ENCODE assay signal across 1 cellular context in the genomic region with DNA sequence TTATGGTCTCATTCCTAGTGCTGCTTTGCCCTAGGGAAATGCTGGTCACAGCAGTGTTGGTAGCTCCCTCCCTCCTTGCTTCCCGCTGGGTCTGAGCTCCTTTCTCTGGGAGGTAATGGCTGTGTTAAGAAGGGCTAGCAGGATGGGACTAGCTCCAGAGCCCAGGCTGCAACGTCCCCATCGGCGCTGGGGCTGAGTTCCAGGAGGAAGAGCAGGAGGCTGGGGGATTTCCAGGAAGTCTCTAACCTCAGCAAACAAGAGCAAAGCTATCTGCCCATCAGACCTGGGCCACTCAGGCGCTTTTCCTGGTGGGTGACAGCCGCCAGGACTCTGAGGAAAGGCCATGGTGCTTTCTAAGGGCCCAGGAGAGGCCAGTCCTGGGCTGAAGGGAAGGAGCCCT.
TF ChIP-seq lines count a peak whose summit lies in the region.

No MANE protein-coding gene starts in this region.

TF ChIP-seq in GM23338, 12 proteins besides CTCF, POLR2A, EP300 and RAD21 (continued from another document):
- TF ChIP-seq, protein P1, sequence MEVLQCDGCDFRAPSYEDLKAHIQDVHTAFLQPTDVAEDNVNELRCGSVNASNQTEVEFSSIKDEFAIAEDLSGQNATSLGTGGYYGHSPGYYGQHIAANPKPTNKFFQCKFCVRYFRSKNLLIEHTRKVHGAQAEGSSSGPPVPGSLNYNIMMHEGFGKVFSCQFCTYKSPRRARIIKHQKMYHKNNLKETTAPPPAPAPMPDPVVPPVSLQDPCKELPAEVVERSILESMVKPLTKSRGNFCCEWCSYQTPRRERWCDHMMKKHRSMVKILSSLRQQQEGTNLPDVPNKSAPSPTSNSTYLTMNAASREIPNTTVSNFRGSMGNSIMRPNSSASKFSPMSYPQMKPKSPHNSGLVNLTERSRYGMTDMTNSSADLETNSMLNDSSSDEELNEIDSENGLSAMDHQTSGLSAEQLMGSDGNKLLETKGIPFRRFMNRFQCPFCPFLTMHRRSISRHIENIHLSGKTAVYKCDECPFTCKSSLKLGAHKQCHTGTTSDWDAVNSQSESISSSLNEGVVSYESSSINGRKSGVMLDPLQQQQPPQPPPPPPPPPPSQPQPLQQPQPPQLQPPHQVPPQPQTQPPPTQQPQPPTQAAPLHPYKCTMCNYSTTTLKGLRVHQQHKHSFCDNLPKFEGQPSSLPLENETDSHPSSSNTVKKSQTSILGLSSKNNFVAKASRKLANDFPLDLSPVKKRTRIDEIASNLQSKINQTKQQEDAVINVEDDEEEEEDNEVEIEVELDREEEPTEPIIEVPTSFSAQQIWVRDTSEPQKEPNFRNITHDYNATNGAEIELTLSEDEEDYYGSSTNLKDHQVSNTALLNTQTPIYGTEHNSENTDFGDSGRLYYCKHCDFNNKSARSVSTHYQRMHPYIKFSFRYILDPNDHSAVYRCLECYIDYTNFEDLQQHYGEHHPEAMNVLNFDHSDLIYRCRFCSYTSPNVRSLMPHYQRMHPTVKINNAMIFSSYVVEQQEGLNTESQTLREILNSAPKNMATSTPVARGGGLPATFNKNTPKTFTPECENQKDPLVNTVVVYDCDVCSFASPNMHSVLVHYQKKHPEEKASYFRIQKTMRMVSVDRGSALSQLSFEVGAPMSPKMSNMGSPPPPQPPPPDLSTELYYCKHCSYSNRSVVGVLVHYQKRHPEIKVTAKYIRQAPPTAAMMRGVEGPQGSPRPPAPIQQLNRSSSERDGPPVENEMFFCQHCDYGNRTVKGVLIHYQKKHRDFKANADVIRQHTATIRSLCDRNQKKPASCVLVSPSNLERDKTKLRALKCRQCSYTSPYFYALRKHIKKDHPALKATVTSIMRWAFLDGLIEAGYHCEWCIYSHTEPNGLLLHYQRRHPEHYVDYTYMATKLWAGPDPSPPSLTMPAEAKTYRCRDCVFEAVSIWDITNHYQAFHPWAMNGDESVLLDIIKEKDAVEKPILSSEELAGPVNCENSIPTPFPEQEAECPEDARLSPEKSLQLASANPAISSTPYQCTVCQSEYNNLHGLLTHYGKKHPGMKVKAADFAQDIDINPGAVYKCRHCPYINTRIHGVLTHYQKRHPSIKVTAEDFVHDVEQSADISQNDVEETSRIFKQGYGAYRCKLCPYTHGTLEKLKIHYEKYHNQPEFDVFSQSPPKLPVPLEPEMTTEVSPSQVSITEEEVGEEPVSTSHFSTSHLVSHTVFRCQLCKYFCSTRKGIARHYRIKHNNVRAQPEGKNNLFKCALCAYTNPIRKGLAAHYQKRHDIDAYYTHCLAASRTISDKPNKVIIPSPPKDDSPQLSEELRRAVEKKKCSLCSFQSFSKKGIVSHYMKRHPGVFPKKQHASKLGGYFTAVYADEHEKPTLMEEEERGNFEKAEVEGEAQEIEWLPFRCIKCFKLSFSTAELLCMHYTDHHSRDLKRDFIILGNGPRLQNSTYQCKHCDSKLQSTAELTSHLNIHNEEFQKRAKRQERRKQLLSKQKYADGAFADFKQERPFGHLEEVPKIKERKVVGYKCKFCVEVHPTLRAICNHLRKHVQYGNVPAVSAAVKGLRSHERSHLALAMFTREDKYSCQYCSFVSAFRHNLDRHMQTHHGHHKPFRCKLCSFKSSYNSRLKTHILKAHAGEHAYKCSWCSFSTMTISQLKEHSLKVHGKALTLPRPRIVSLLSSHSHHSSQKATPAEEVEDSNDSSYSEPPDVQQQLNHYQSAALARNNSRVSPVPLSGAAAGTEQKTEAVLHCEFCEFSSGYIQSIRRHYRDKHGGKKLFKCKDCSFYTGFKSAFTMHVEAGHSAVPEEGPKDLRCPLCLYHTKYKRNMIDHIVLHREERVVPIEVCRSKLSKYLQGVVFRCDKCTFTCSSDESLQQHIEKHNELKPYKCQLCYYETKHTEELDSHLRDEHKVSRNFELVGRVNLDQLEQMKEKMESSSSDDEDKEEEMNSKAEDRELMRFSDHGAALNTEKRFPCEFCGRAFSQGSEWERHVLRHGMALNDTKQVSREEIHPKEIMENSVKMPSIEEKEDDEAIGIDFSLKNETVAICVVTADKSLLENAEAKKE (CRISPR knock-in tag; IDR thresholded peaks at IDR 0.05): no peak
